ENCODE assay signal across 8 cellular contexts in genomic region chr19:57350877-57351805, GRCh38. TPM values are rescaled to one million over a fixed set of nuclear protein-coding genes. Genes with fewer than 3 reads are reported as not detected.
DNase-seq lines count a peak whose midpoint lies in the region; ATAC-seq, FAIRE-seq and TF ChIP-seq lines count a peak whose summit lies in the region.

TSS of gene ZNF304 (plus strand) at chr19:57351271. CDS start at chr19:57351665, 394 bp downstream.

- H3K4me1 ChIP-seq in astrocyte (ENCODE audit: insufficient read depth, low read length) (peaks cover 7% of the 10 kb centered on the region), hepatocyte (ENCODE audit: insufficient read depth) (peaks cover 12% of the 10 kb centered on the region), rectal smooth muscle tissue (ENCODE audit: control insufficient read depth, insufficient read depth, low read length) (peaks cover 7% of the 10 kb centered on the region), aorta (ENCODE audit: control insufficient read depth in 1 of 2, insufficient read depth in 2 of 2, low read length in 2 of 2) (no peaks in the 10 kb centered on the region)

- peak; percentile 93 for DNase-seq in GM13976 (ENCODE audit: low spot score)
- peak; percentile 86 for DNase-seq in NCI-H1436 treated with DMSO at 0.1 percent for 48 hours (lab: John Stamatoyannopoulos, UW)
- DNase-seq in T-helper 2 cell treated with Interferon-gamma antibody and Interleukin-4, amounts not matched to agents 5 μg/mL and 100 μg/mL, for 36 hours (ENCODE audit: low spot score) = peak; percentile 87
- peak; percentile 93 for DNase-seq in astrocyte (ENCODE audit: low read depth)
- peak; percentile 95 for DNase-seq in hepatocyte (ENCODE audit: low spot score)
- peak; percentile 96 to 97 for DNase-seq in aorta

- peaks cover 17% of the 10 kb centered on the region for H3K4me1 Mint-ChIP-seq in T-helper 2 cell treated with Interferon-gamma antibody and Interleukin-4, amounts not matched to agents 5 μg/mL and 100 μg/mL, for 36 hours (ENCODE audit: low read depth)
- H3K4me1 Mint-ChIP-seq in astrocyte (ENCODE audit: low read depth, unreplicated experiment) = peaks cover 22% of the 10 kb centered on the region

- H4K20me1 ChIP-seq in astrocyte (ENCODE audit: insufficient read depth, low read length) (peaks cover 7% of the 10 kb centered on the region), hepatocyte (ENCODE audit: insufficient read depth, poor library complexity, severe bottlenecking) (no peaks in the 10 kb centered on the region)

- H3K4me3 ChIP-seq in astrocyte (ENCODE audit: insufficient read depth, low read depth, low read length) (peak within 1 kb of the TSS; percentile 96), hepatocyte (peak within 1 kb of the TSS; percentile 85), rectal smooth muscle tissue (ENCODE audit: low read length) (peak within 1 kb of the TSS; percentile 96), aorta (ENCODE audit: low read length in 2 of 2) (peak within 1 kb of the TSS; percentile 83 to 89)

- no peaks in the 10 kb centered on the region for H3K27me3 Mint-ChIP-seq in T-helper 2 cell treated with Interferon-gamma antibody and Interleukin-4, amounts not matched to agents 5 μg/mL and 100 μg/mL, for 36 hours (ENCODE audit: low read depth)
- no peaks in the 10 kb centered on the region for H3K27me3 Mint-ChIP-seq in astrocyte (ENCODE audit: low read depth, unreplicated experiment)

- H3K4me2 ChIP-seq in astrocyte (ENCODE audit: low read length) (peak within 1 kb of the TSS; percentile 99), hepatocyte (peak within 1 kb of the TSS; percentile 98)

- intact Hi-C loops in aorta (cut with DNase I) = loop anchor here (1.0 to 2.0 kb wide), 2 partner anchors 70 to 71 kb away; partner anchors contain the start of gene ZNF460 (in 2 of the 2)

- H3K9me3 Mint-ChIP-seq in T-helper 2 cell treated with Interferon-gamma antibody and Interleukin-4, amounts not matched to agents 5 μg/mL and 100 μg/mL, for 36 hours = peaks cover 51% of the 10 kb centered on the region
- no peaks in the 10 kb centered on the region for H3K9me3 Mint-ChIP-seq in astrocyte (ENCODE audit: unreplicated experiment)

- peaks cover 55% of the 10 kb centered on the region for H3K36me3 Mint-ChIP-seq in T-helper 2 cell treated with Interferon-gamma antibody and Interleukin-4, amounts not matched to agents 5 μg/mL and 100 μg/mL, for 36 hours (ENCODE audit: low read depth)
- H3K36me3 Mint-ChIP-seq in astrocyte (ENCODE audit: low read depth, unreplicated experiment) = peaks cover 12% of the 10 kb centered on the region

- 2% methylated on average over 57 of the region's 57 CpGs for WGBS in hepatocyte (ENCODE audit: low lambda C conversion rate, missing lambda C conversion rate)
- 1% methylated on average over 57 of the region's 57 CpGs for WGBS in aorta, 2 donors

- peak within 1 kb of the TSS; percentile 95 for H2AFZ ChIP-seq in astrocyte (ENCODE audit: low read depth, low read length)
- peak within 1 kb of the TSS; percentile 72 for H2AFZ ChIP-seq in hepatocyte

- H3K27ac ChIP-seq in astrocyte (ENCODE audit: low read depth, low read length) = peak within 1 kb of the TSS; percentile 65
- peak within 1 kb of the TSS; percentile 88 for H3K27ac ChIP-seq in hepatocyte
- peak within 1 kb of the TSS; percentile 64 for H3K27ac ChIP-seq in rectal smooth muscle tissue (ENCODE audit: low read depth, low read length)
- peak within 1 kb of the TSS in 1 of 2 donors; percentile 53 for H3K27ac ChIP-seq in aorta (ENCODE audit: low read depth in 1 of 2, low read length in 2 of 2)

- ATAC-seq in HG02798 (IDR thresholded peaks at IDR 0.05; ENCODE audit: poor library complexity, unreplicated experiment) (peak; percentile 99), aorta (ENCODE audit: low FRiP score) (peak; percentile 95)

- peaks cover 40% of the 10 kb centered on the region for H3K79me2 ChIP-seq in astrocyte (ENCODE audit: insufficient read depth, low read length)
- peaks cover 29% of the 10 kb centered on the region for H3K79me2 ChIP-seq in hepatocyte

- peak; percentile 88 for FAIRE-seq in astrocyte (lab: Jason Lieb, UNC)

- no peaks in the 10 kb centered on the region for H3K9me2 ChIP-seq in hepatocyte (replicated peaks; ENCODE audit: insufficient read depth)

- TF ChIP-seq CTCF in GM13976 (IDR thresholded peaks at IDR 0.05; ENCODE audit: borderline replicate concordance, control extremely low read depth, extremely low read depth, insufficient read depth, missing control alignments) (no peak), astrocyte (IDR thresholded peaks at IDR 0.05; ENCODE audit: insufficient read depth, low read depth, low read length) (no peak), hepatocyte (IDR thresholded peaks at IDR 0.05; ENCODE audit: poor library complexity) (no peak)

- H3K4me3 Mint-ChIP-seq in T-helper 2 cell treated with Interferon-gamma antibody and Interleukin-4, amounts not matched to agents 5 μg/mL and 100 μg/mL, for 36 hours = peak within 1 kb of the TSS; percentile 93
- H3K4me3 Mint-ChIP-seq in astrocyte (ENCODE audit: unreplicated experiment) = peak within 1 kb of the TSS; percentile 99

- H3K9me3 ChIP-seq in astrocyte (ENCODE audit: insufficient read depth, low read depth, low read length) (peaks cover 13% of the 10 kb centered on the region), hepatocyte (ENCODE audit: low read depth) (no peaks in the 10 kb centered on the region), aorta (ENCODE audit: control insufficient read depth, low read length) (peaks cover 23% of the 10 kb centered on the region)

- H3K36me3 ChIP-seq in astrocyte (ENCODE audit: insufficient read depth, low read length) = peaks cover 7% of the 10 kb centered on the region
- no peaks in the 10 kb centered on the region for H3K36me3 ChIP-seq in hepatocyte (replicated peaks; ENCODE audit: insufficient read depth, low read depth)
- peaks cover 22% of the 10 kb centered on the region for H3K36me3 ChIP-seq in rectal smooth muscle tissue (ENCODE audit: control insufficient read depth, insufficient read depth, low read length)
- H3K36me3 ChIP-seq in aorta (ENCODE audit: control insufficient read depth in 1 of 2, insufficient read depth in 2 of 2, low read length in 1 of 2) = peaks cover 9 to 15% of the 10 kb centered on the region in 2 donors

- peak within 1 kb of the TSS; percentile 91 for H3K9ac ChIP-seq in astrocyte (ENCODE audit: low read length)
- peak within 1 kb of the TSS; percentile 83 for H3K9ac ChIP-seq in rectal smooth muscle tissue (ENCODE audit: low read length)

- H3K27me3 ChIP-seq in astrocyte (ENCODE audit: insufficient read depth, low read length) (no peaks in the 10 kb centered on the region), hepatocyte (no peaks in the 10 kb centered on the region), rectal smooth muscle tissue (ENCODE audit: control insufficient read depth, insufficient read depth, low read length) (no peaks in the 10 kb centered on the region), aorta (ENCODE audit: control insufficient read depth in 1 of 2, insufficient read depth in 2 of 2, low read length in 1 of 2) (no peaks in the 10 kb centered on the region)

- in situ Hi-C loops in GM13976 (cut with MboI; ENCODE audit: low sequenced_read_pairs, unreplicated experiment) = no loop called here

- peak within 1 kb of the TSS; percentile 83 for H3K27ac Mint-ChIP-seq in T-helper 2 cell treated with Interferon-gamma antibody and Interleukin-4, amounts not matched to agents 5 μg/mL and 100 μg/mL, for 36 hours
- peak within 1 kb of the TSS; percentile 90 for H3K27ac Mint-ChIP-seq in astrocyte (ENCODE audit: unreplicated experiment)

RNA-seq across cellular contexts. Expression of gene ZNF304, which starts in this region (rescaled TPM):
- 11.5 and 12.2 TPM in 2 replicates for total RNA-seq in astrocyte
- total RNA-seq in hepatocyte = 6.9 and 7.5 TPM in 2 replicates
- polyA plus RNA-seq in hepatocyte = 2.0 and 3.0 TPM in 2 replicates
- 10 to 100 TPM in 1 of 2 donors, 1 to 10 TPM in 1; 9.7 to 11.0 TPM for total RNA-seq in aorta
- 1 to 10 TPM; 1.8 to 4.5 TPM for polyA plus RNA-seq in aorta
